ENCODE assay signal across 18 cellular contexts in genomic region chr4:80135702-80136058, GRCh38.
DNase-seq lines count a peak whose midpoint lies in the region; ATAC-seq, FAIRE-seq and TF ChIP-seq lines count a peak whose summit lies in the region.
"Had no signal": no experiment of that assay in that cellular context is flagged by ENCODE, and none has a peak within 500 bp of the region (broad histone marks: within the 10 kb centered on the region; RNA-seq: fewer than 3 reads in every experiment).

No MANE protein-coding gene starts in this region.

- H4K20me1 ChIP-seq in DND-41 (ENCODE audit: insufficient read depth, low read length) (no peaks in the 10 kb centered on the region), PC-3 (ENCODE audit: low read length) (no peaks in the 10 kb centered on the region), smooth muscle cell (ENCODE audit: low read depth) (no peaks in the 10 kb centered on the region)

- H2AFZ ChIP-seq in DND-41 (ENCODE audit: low read depth, low read length) (no peak overlapping the region), PC-3 (ENCODE audit: low read length) (peak overlapping the region; percentile 68; the same call in 1 of the 2 replicates), smooth muscle cell (ENCODE audit: low read depth) (peak overlapping the region; percentile 61)

- CTCF ChIA-PET in PC-3 (lab: Charles Lee) = no interaction called here

- POLR2A ChIA-PET in PC-3 (lab: Charles Lee; ENCODE audit: unreplicated experiment) = no interaction called here

- ATAC-seq in DND-41 (ENCODE audit: insufficient read depth, low read depth) = no peak
- peak; percentile 23; the same call in 1 of the 2 replicates for ATAC-seq in PC-3
- no peak for ATAC-seq in GM18517 (IDR thresholded peaks at IDR 0.05; ENCODE audit: unreplicated experiment)

- H3K79me2 ChIP-seq in DND-41 (ENCODE audit: insufficient read depth, low read length) (no peaks in the 10 kb centered on the region), PC-3 (ENCODE audit: low read length) (no peaks in the 10 kb centered on the region), smooth muscle cell (ENCODE audit: low read depth) (no peaks in the 10 kb centered on the region)

- H3F3A ChIP-seq in PC-3 (ENCODE audit: low read length, unreplicated experiment) (peaks cover 3% of the 10 kb centered on the region), smooth muscle cell (ENCODE audit: low read depth) (no peaks in the 10 kb centered on the region)

- DNase-seq in DND-41 = no peak
- DNase-seq in PC-3 = no peak
- DNase-seq in colonic mucosa = no peak
- DNase-seq in smooth muscle cell (lab: John Stamatoyannopoulos, UW; ENCODE audit: unreplicated experiment) = no peak
- DNase-seq in small intestine = no peak
- DNase-seq in stimulated activated CD4-positive, alpha-beta T cell treated with anti-CD3 and anti-CD28 coated beads, Interleukin-4, amount 100 ng/mL, for 1 hour = no peak
- DNase-seq: ACHN, HFFc6, NCI-H1694 treated with DMSO at 0.1 percent for 48 hours, NCI-H446, NCI-H526, RPMI8226, SHP77 treated with DMSO at 0.1 percent for 48 hours had no signal

- no peaks in the 10 kb centered on the region for H3K9me2 ChIP-seq in PC-3 (replicated peaks; ENCODE audit: low read length)

- TSS peak; percentile 58 for BruUV-seq in PC-3 (replicated peaks; lab: Mats Ljungman, UMichigan)

- TF ChIP-seq CTCF in DND-41 (IDR thresholded peaks at IDR 0.05; ENCODE audit: borderline replicate concordance, extremely low read depth, low read length, poor library complexity, severe bottlenecking) (no peak), PC-3 (conservative IDR thresholded peaks at IDR 0.05; ENCODE audit: low read depth, low read length) (no peak), colonic mucosa (IDR thresholded peaks at IDR 0.05) (no peak), smooth muscle cell (IDR thresholded peaks at IDR 0.05; ENCODE audit: borderline replicate concordance, insufficient read depth, poor library complexity, severe bottlenecking) (no peak)

- no peaks in the 10 kb centered on the region for H3K9me3 ChIP-seq in DND-41 (ENCODE audit: insufficient read depth, low read length, severe bottlenecking)
- no peaks in the 10 kb centered on the region for H3K9me3 ChIP-seq in PC-3 (ENCODE audit: low read length)
- no peaks in the 10 kb centered on the region for H3K9me3 ChIP-seq in colonic mucosa
- no peaks in the 10 kb centered on the region for H3K9me3 ChIP-seq in smooth muscle cell (replicated peaks; ENCODE audit: low read depth)
- no peaks in the 10 kb centered on the region for H3K9me3 ChIP-seq in small intestine (ENCODE audit: control insufficient read depth, low read depth)

- H3K9ac ChIP-seq in DND-41 (ENCODE audit: low read depth, low read length) (no peak overlapping the region), PC-3 (ENCODE audit: low read length) (peak overlapping the region; percentile 75), colonic mucosa (ENCODE audit: low read depth in 2 of 2, low read length in 2 of 2) (no peak overlapping the region), smooth muscle cell (ENCODE audit: low read depth) (no peak overlapping the region)
- H3K9ac ChIP-seq: KMS-11 had no signal

- H3K36me3 ChIP-seq in DND-41 (ENCODE audit: insufficient read depth, low read length) = no peaks in the 10 kb centered on the region
- no peaks in the 10 kb centered on the region for H3K36me3 ChIP-seq in PC-3 (ENCODE audit: low read depth, low read length)
- no peaks in the 10 kb centered on the region for H3K36me3 ChIP-seq in colonic mucosa
- H3K36me3 ChIP-seq in smooth muscle cell (ENCODE audit: low read depth) = no peaks in the 10 kb centered on the region
- no peaks in the 10 kb centered on the region for H3K36me3 ChIP-seq in small intestine (ENCODE audit: control insufficient read depth in 2 of 2, insufficient read depth in 2 of 2, low read length in 2 of 2)

- H3K27ac ChIP-seq in DND-41 (ENCODE audit: low read length) = peak overlapping the region; percentile 24
- peak overlapping the region; percentile 97 for H3K27ac ChIP-seq in PC-3 (ENCODE audit: low read length)
- H3K27ac ChIP-seq in colonic mucosa = peak overlapping the region; percentile 53
- H3K27ac ChIP-seq in smooth muscle cell (ENCODE audit: low read depth) = no peak overlapping the region
- H3K27ac ChIP-seq in small intestine (ENCODE audit: low read depth in 1 of 2, low read length in 1 of 2) = no peak overlapping the region
- H3K27ac ChIP-seq: C4-2B, KMS-11, SK-N-MC had no signal

- no peak overlapping the region for H3K4me3 ChIP-seq in DND-41 (ENCODE audit: low read depth in 1 of 2, low read length in 2 of 2)
- H3K4me3 ChIP-seq in PC-3 (ENCODE audit: low read length) = no peak overlapping the region; the same call in 1 of the 2 replicates
- no peak overlapping the region for H3K4me3 ChIP-seq in colonic mucosa
- H3K4me3 ChIP-seq in smooth muscle cell = no peak overlapping the region
- H3K4me3 ChIP-seq in small intestine (ENCODE audit: low read depth in 1 of 2, low read length in 2 of 2) = no peak overlapping the region
- H3K4me3 ChIP-seq: SK-N-MC had no signal

- H3K27me3 ChIP-seq in DND-41 (ENCODE audit: insufficient read depth, low read length, poor library complexity) = no peaks in the 10 kb centered on the region
- no peaks in the 10 kb centered on the region for H3K27me3 ChIP-seq in PC-3 (ENCODE audit: low read length)
- H3K27me3 ChIP-seq in colonic mucosa = no peaks in the 10 kb centered on the region
- no peaks in the 10 kb centered on the region for H3K27me3 ChIP-seq in smooth muscle cell (ENCODE audit: low read depth)
- no peaks in the 10 kb centered on the region for H3K27me3 ChIP-seq in small intestine (ENCODE audit: control insufficient read depth in 2 of 2, insufficient read depth in 2 of 2, low read length in 2 of 2)

- H3K4me1 ChIP-seq in DND-41 (ENCODE audit: insufficient read depth, low read length) (peaks cover 58% of the 10 kb centered on the region), PC-3 (ENCODE audit: insufficient read depth, low read length) (peaks cover 53% of the 10 kb centered on the region), colonic mucosa (no peaks in the 10 kb centered on the region), smooth muscle cell (ENCODE audit: low read depth) (no peaks in the 10 kb centered on the region), small intestine (ENCODE audit: control insufficient read depth in 2 of 2, insufficient read depth in 1 of 2, low read depth in 1 of 2, low read length in 1 of 2) (peaks cover 0 to 3% of the 10 kb centered on the region in 2 donors)

- intact Hi-C loops in PC-3 (cut with micrococcal nuclease) (loop anchor here (1.0 to 2.0 kb wide), 3 partner anchors 34 to 63 kb away; partner anchors contain the start of gene ANTXR2), colonic mucosa (cut with DNase I) (no loop called here)

- FAIRE-seq in small intestine (lab: Jason Lieb, UNC) = no peak
- FAIRE-seq: H54 had no signal

- no peak overlapping the region for H3K4me2 ChIP-seq in DND-41 (ENCODE audit: insufficient read depth, low read length)
- H3K4me2 ChIP-seq in PC-3 (ENCODE audit: low read length) = peak overlapping the region; percentile 80
- no peak overlapping the region for H3K4me2 ChIP-seq in smooth muscle cell
- H3K4me2 ChIP-seq: KMS-11 had no signal

Comparison
In these comparisons a context has a peak if more than half of its experiments do, and no peak if none do; other contexts are left out.
1. H3K27ac ChIP-seq: peak in DND-41 (single experiment), PC-3 (single experiment) and colonic mucosa (single experiment); none in smooth muscle cell (single experiment) and small intestine (0 of 2).